ENCODE assay signal across 9 cellular contexts in genomic region chr4:38075370-38076152, GRCh38.
DNase-seq lines count a peak whose midpoint lies in the region; ATAC-seq, FAIRE-seq and TF ChIP-seq lines count a peak whose summit lies in the region.
"Had no signal": no experiment of that assay in that cellular context is flagged by ENCODE, and none has a peak within 500 bp of the region (broad histone marks: within the 10 kb centered on the region; RNA-seq: fewer than 3 reads in every experiment).

No MANE protein-coding gene starts in this region.

- whole genome bisulfite sequencing in body of pancreas, 2 donors, result 53 to 55% methylated on average over 6 of the region's 6 CpGs
- 15% methylated on average over 6 of the region's 6 CpGs for WGBS in HepG2 (ENCODE audit: low lambda C conversion rate)

- CTCF ChIA-PET in HepG2 (lab: Yijun Ruan, JAX; ENCODE audit: low intra/inter-chr PET ratio, low total read pairs), result no interaction called here

- no peak overlapping the region for H2AFZ ChIP-seq in HepG2 (ENCODE audit: low read length)

- H3K79me2 ChIP-seq in HepG2 (ENCODE audit: insufficient read depth, low read length), result no peaks in the 10 kb centered on the region

- intact Hi-C loops in Right ventricle myocardium inferior (cut with DNase I), result loop anchor here (5.0 kb wide), 2 partner anchors 37 to 77 kb away; no protein-coding TSS in a partner anchor
- intact Hi-C loops in cardiac septum (cut with DNase I), result loop anchor here (5.0 kb wide), 1 partner anchor 37 kb away; no protein-coding TSS in a partner anchor
- intact Hi-C loops in body of pancreas (cut with DNase I), result loop anchor here (10.0 kb wide), 1 partner anchor 99 kb away; no protein-coding TSS in a partner anchor
- intact Hi-C loops in HepG2 (cut with micrococcal nuclease; ENCODE audit: unreplicated experiment), result loop anchor here (1.0 to 5.0 kb wide), 4 partner anchors 37 to 592 kb away; no protein-coding TSS in a partner anchor

- BruUV-seq in HepG2 (replicated peaks; lab: Mats Ljungman, UMichigan), result no TSS peak

- no peaks in the 10 kb centered on the region for H3K27me3 ChIP-seq in body of pancreas
- H3K27me3 ChIP-seq in HepG2 (ENCODE audit: control insufficient read depth in 1 of 2, insufficient read depth in 2 of 2, low read length in 2 of 2), result no peaks in the 10 kb centered on the region
- no peaks in the 10 kb centered on the region for H3K27me3 ChIP-seq in effector memory CD4-positive, alpha-beta T cell (replicated peaks; ENCODE audit: control insufficient read depth, insufficient read depth, low read length, poor library complexity, severe bottlenecking)

- H3K36me3 ChIP-seq in body of pancreas (replicated peaks in 1 of 2; ENCODE audit: insufficient read depth in 1 of 2, low read depth in 2 of 2) (no peaks in the 10 kb centered on the region), HepG2 (replicated peaks in 1 of 2; ENCODE audit: control insufficient read depth in 1 of 2, insufficient read depth in 2 of 2, low read length in 2 of 2) (0 out of 5 replicates have a peak, but pooled peaks cover 0 to 1% of the 10 kb centered on the region in 2 experiments)
- H3K36me3 ChIP-seq in effector memory CD4-positive, alpha-beta T cell (ENCODE audit: control insufficient read depth, insufficient read depth, low read length), result no peaks in the 10 kb centered on the region

- peaks cover 31% of the 10 kb centered on the region for H3K4me1 ChIP-seq in body of pancreas
- H3K4me1 ChIP-seq in HepG2 (ENCODE audit: insufficient read depth, low read length), result peaks cover 100% of the 10 kb centered on the region
- H3K4me1 ChIP-seq in effector memory CD4-positive, alpha-beta T cell (ENCODE audit: control insufficient read depth, insufficient read depth, low read length, poor library complexity, severe bottlenecking), result no peaks in the 10 kb centered on the region

- FAIRE-seq in HepG2 (lab: Jason Lieb, UNC), result peak; percentile 90
- FAIRE-seq in H54 (lab: Jason Lieb, UNC), result no peak

- H3K4me3 ChIP-seq in body of pancreas, result no peak overlapping the region
- H3K4me3 ChIP-seq in HepG2 (replicated peaks in 1 of 3; ENCODE audit: insufficient read depth in 1 of 3, low read depth in 2 of 3, low read length in 3 of 3), result no peak overlapping the region
- H3K4me3 ChIP-seq in effector memory CD4-positive, alpha-beta T cell (ENCODE audit: insufficient read depth, low read depth, low read length, poor library complexity, severe bottlenecking), result no peak overlapping the region

- in situ Hi-C loops in HepG2 (cut with HindIII; ENCODE audit: extremely low pct_ligation_motif_present, low pct_unique_long_range_greater_than_20kb), result loop anchor here (5.0 kb wide), 3 partner anchors 57 to 597 kb away; no protein-coding TSS in a partner anchor

- DNase-seq in Right ventricle myocardium inferior (ENCODE audit: missing footprints) (no peak), cardiac septum (ENCODE audit: low spot score) (no peak), body of pancreas (peak in 1 of 4 donors; percentile 41), HepG2 (ENCODE audit: low spot score) (peak; percentile 89), H54 (ENCODE audit: insufficient read length, low spot score) (no peak)
- no peak for DNase-seq in effector memory CD4-positive, alpha-beta T cell
- DNase-seq: NCI-H1048 had no signal

- no peak for TF ChIP-seq RAD21 in HepG2 (CRISPR knock-in tag; IDR thresholded peaks at IDR 0.05)

- no peaks in the 10 kb centered on the region for H4K20me1 ChIP-seq in HepG2 (ENCODE audit: insufficient read depth, low read length)

- H3K9ac ChIP-seq in HepG2 (ENCODE audit: insufficient read depth, low read depth, low read length), result peak overlapping the region; percentile 26; the same call in 1 of the 2 replicates

- peak; percentile 23 for ATAC-seq in Right ventricle myocardium inferior
- peak; percentile 42 for ATAC-seq in body of pancreas
- ATAC-seq in HepG2, result peak; percentile 24
- ATAC-seq in GM21723 (IDR thresholded peaks at IDR 0.05; ENCODE audit: unreplicated experiment), result no peak
- no peak for ATAC-seq in GM21619 (IDR thresholded peaks at IDR 0.05; ENCODE audit: unreplicated experiment)

- H3K9me3 ChIP-seq in body of pancreas, result no peaks in the 10 kb centered on the region
- H3K9me3 ChIP-seq in HepG2 (ENCODE audit: low read length), result no peaks in the 10 kb centered on the region
- no peaks in the 10 kb centered on the region for H3K9me3 ChIP-seq in effector memory CD4-positive, alpha-beta T cell (ENCODE audit: control insufficient read depth, low read length)

- TF ChIP-seq EP300 in HepG2 (IDR thresholded peaks at IDR 0.05; ENCODE audit: low read depth in 2 of 2, low read length in 2 of 2) (peak in 1 of 2 experiments; percentile 91; a peak in 2 of 4 replicates), HepG2 (CRISPR knock-in tag; IDR thresholded peaks at IDR 0.05; ENCODE audit: borderline replicate concordance) (peak; percentile 59; the same call in 1 of the 2 replicates)

- H3K4me2 ChIP-seq in HepG2 (ENCODE audit: low read depth, low read length), result peak overlapping the region; percentile 50

- peak overlapping the region in 2 of 4 donors; percentile 16 to 35 for H3K27ac ChIP-seq in body of pancreas
- H3K27ac ChIP-seq in HepG2 (ENCODE audit: extremely low read length, insufficient read depth, low read length), result peak overlapping the region; percentile 97
- no peak overlapping the region for H3K27ac ChIP-seq in effector memory CD4-positive, alpha-beta T cell (ENCODE audit: insufficient read depth, low read length, poor library complexity, severe bottlenecking)

- no peak for TF ChIP-seq POLR2A in body of pancreas (IDR thresholded peaks at IDR 0.05)
- no peak for TF ChIP-seq POLR2A in HepG2 (IDR thresholded peaks at IDR 0.05; ENCODE audit: insufficient read depth in 1 of 2, low read depth in 2 of 2, low read length in 2 of 2)
- TF ChIP-seq POLR2A in H54 (IDR thresholded peaks at IDR 0.05; ENCODE audit: low read depth, low read length), result no peak

- TF ChIP-seq CTCF in body of pancreas (IDR thresholded peaks at IDR 0.05), result no peak
- no peak for TF ChIP-seq CTCF in HepG2 (CRISPR knock-in tag; IDR thresholded peaks at IDR 0.05)

- POLR2A ChIA-PET in HepG2 (lab: Yijun Ruan, JAX), result interaction anchor here (0.7 to 4.2 kb wide), 4 partner anchors 58 to 87 kb away, joined by 3 to 84 read pairs (median 9); no protein-coding TSS in a partner anchor

TF ChIP-seq in HepG2, 621 proteins besides CTCF, POLR2A, EP300 and RAD21 (continues in another document):
- TF ChIP-seq MXD1 (CRISPR knock-in tag; IDR thresholded peaks at IDR 0.05) (no peak), ZFP82 (CRISPR knock-in tag; IDR thresholded peaks at IDR 0.05; ENCODE audit: borderline replicate concordance) (no peak), EHMT2 (IDR thresholded peaks at IDR 0.05; ENCODE audit: borderline replicate concordance, low read depth, low read length) (no peak), ZNF331 (CRISPR knock-in tag; IDR thresholded peaks at IDR 0.05) (no peak; the same call in 1 of the 2 replicates), NFIC (IDR thresholded peaks at IDR 0.05; ENCODE audit: low read length) (peak; percentile 76), JARID2 (CRISPR knock-in tag; IDR thresholded peaks at IDR 0.05; ENCODE audit: insufficient replicate concordance) (no peak), HOMEZ (CRISPR knock-in tag; IDR thresholded peaks at IDR 0.05; ENCODE audit: low read depth) (peak; percentile 63; the same call in 1 of the 2 replicates), ZNF207 (IDR thresholded peaks at IDR 0.05; ENCODE audit: borderline replicate concordance) (no peak), NKX3-1 (CRISPR knock-in tag; IDR thresholded peaks at IDR 0.05) (no peak), ZNF564 (CRISPR knock-in tag; IDR thresholded peaks at IDR 0.05) (0 out of 2 replicates have a peak, but pooled peaks have one; percentile 22), ZGPAT (CRISPR knock-in tag; IDR thresholded peaks at IDR 0.05) (peak; percentile 24; the same call in 1 of the 2 replicates), CSRNP1 (CRISPR knock-in tag; IDR thresholded peaks at IDR 0.05) (no peak)

Comparison
In these comparisons a context has a peak if more than half of its experiments do, and no peak if none do; other contexts are left out.
1. ATAC-seq: peak in Right ventricle myocardium inferior (single experiment), body of pancreas (single experiment) and HepG2 (single experiment); none in GM21723 (single experiment) and GM21619 (single experiment).